In genomic region chr10:102813734-102814455, GRCh38 we compare ENCODE assay signal across 10 cellular contexts. TPM values are rescaled to one million over a fixed set of nuclear protein-coding genes. Genes with fewer than 3 reads are reported as not detected.
A peak's percentile ranks its signal among the peaks of the same experiment; 100 is the strongest.
DNase-seq lines count a peak whose midpoint lies in the region; ATAC-seq and TF ChIP-seq lines count a peak whose summit lies in the region.
"Had no signal": no experiment of that assay in that cellular context is flagged by ENCODE, and none has a peak within 500 bp of the region (broad histone marks: within the 10 kb centered on the region; RNA-seq: fewer than 3 reads in every experiment).

No MANE protein-coding gene starts in this region.

- H3K27ac ChIP-seq in IMR-90 (ENCODE audit: insufficient read depth, low read length) (no peak overlapping the region), caudate nucleus (ENCODE audit: low read depth, low read length) (peak overlapping the region; percentile 14), left lung (peak overlapping the region; percentile 28 to 93)

- H3K27ac Mint-ChIP-seq in stimulated activated memory B cell treated with anti-CD40 and anti-IgM and Interleukin-4, amounts not matched to agents 10 μg/mL and 1 μg/mL and 100 μg/mL, for 72 hours, result peak overlapping the region; percentile 86
- no peak overlapping the region for H3K27ac Mint-ChIP-seq in activated T-helper 17 cell treated with anti-CD3 and anti-CD28 coated beads, Interleukin-2, amount 50 U/mL, for 72 hours

- H3K4me1 ChIP-seq in IMR-90 (ENCODE audit: control insufficient read depth, insufficient read depth, low read length) (peaks cover 27% of the 10 kb centered on the region), left lung (peaks cover 24 to 73% of the 10 kb centered on the region in 2 donors)

- H2BK5ac ChIP-seq in IMR-90 (ENCODE audit: low read depth, low read length, poor library complexity, severe bottlenecking), result peak overlapping the region; percentile 38

- TF ChIP-seq POLR2A in IMR-90 (IDR thresholded peaks at IDR 0.05; ENCODE audit: low read depth, low read length), result no peak

- TF ChIP-seq RAD21 in IMR-90 (IDR thresholded peaks at IDR 0.05; ENCODE audit: low read length), result no peak

- WGBS in IMR-90 (ENCODE audit: extremely low coverage in 2 of 2, insufficient read length in 1 of 2), 2 experiments, result 90% methylated on average over 2 of the region's 16 CpGs; no CpG with 5 or more reads in 1 of the 2 experiments

- DNase-seq in IMR-90, result peak; percentile 37
- DNase-seq in caudate nucleus (lab: John Stamatoyannopoulos, UW), result no peak
- no peak for DNase-seq in left lung
- no peak for DNase-seq in NCI-H146 treated with DMSO at 0.1 percent for 48 hours (lab: John Stamatoyannopoulos, UW; ENCODE audit: unreplicated experiment)
- DNase-seq: central memory CD4-positive, alpha-beta T cell; stimulated activated CD4-positive, alpha-beta T cell treated with anti-CD3 and anti-CD28 coated beads, Interleukin-2, amount 100 ng/mL, for 24 hours had no signal

- H2BK15ac ChIP-seq in IMR-90 (ENCODE audit: low read depth, low read length), result no peak overlapping the region

- peaks cover 2 to 35% of the 10 kb centered on the region in 2 experiments for H3K79me1 ChIP-seq in IMR-90 (ENCODE audit: low read depth in 1 of 2, low read length in 2 of 2)

- CTCF ChIA-PET in IMR-90 (lab: Yijun Ruan, JAX), result no interaction called here

- no peaks in the 10 kb centered on the region; the same call in 1 of the 2 replicates for H4K20me1 ChIP-seq in IMR-90 (ENCODE audit: insufficient read depth, low read length)

- H3K56ac ChIP-seq in IMR-90 (ENCODE audit: extremely low read depth, insufficient read depth, low read length), result no peak overlapping the region

- H3K4me1 Mint-ChIP-seq in stimulated activated memory B cell treated with anti-CD40 and anti-IgM and Interleukin-4, amounts not matched to agents 10 μg/mL and 1 μg/mL and 100 μg/mL, for 72 hours, result peaks cover 43% of the 10 kb centered on the region
- H3K4me1 Mint-ChIP-seq in activated T-helper 17 cell treated with anti-CD3 and anti-CD28 coated beads, Interleukin-2, amount 50 U/mL, for 72 hours, result no peaks in the 10 kb centered on the region

- H3K4me2 ChIP-seq in IMR-90 (ENCODE audit: low read depth, low read length), result no peak overlapping the region

- no peak overlapping the region for H3K9ac ChIP-seq in IMR-90 (ENCODE audit: low read depth, low read length)

- peak overlapping the region; percentile 16; the same call in 1 of the 2 replicates for H2AK5ac ChIP-seq in IMR-90 (ENCODE audit: low read depth, low read length)

- no peaks in the 10 kb centered on the region for H3K9me3 Mint-ChIP-seq in stimulated activated memory B cell treated with anti-CD40 and anti-IgM and Interleukin-4, amounts not matched to agents 10 μg/mL and 1 μg/mL and 100 μg/mL, for 72 hours
- no peaks in the 10 kb centered on the region for H3K9me3 Mint-ChIP-seq in activated T-helper 17 cell treated with anti-CD3 and anti-CD28 coated beads, Interleukin-2, amount 50 U/mL, for 72 hours

- H3K36me3 ChIP-seq in IMR-90 (ENCODE audit: control insufficient read depth, insufficient read depth, low read length) (peaks cover 43% of the 10 kb centered on the region), left lung (peaks cover 0 to 55% of the 10 kb centered on the region in 2 donors)

- peak overlapping the region; percentile 63; the same call in 1 of the 2 replicates for H3K14ac ChIP-seq in IMR-90 (replicated peaks; ENCODE audit: low read depth, low read length)

- TF ChIP-seq CTCF in IMR-90 (conservative IDR thresholded peaks at IDR 0.05; ENCODE audit: low read depth, low read length) (no peak), left lung (IDR thresholded peaks at IDR 0.05) (no peak)

- no peaks in the 10 kb centered on the region for H3K27me3 Mint-ChIP-seq in stimulated activated memory B cell treated with anti-CD40 and anti-IgM and Interleukin-4, amounts not matched to agents 10 μg/mL and 1 μg/mL and 100 μg/mL, for 72 hours
- no peaks in the 10 kb centered on the region for H3K27me3 Mint-ChIP-seq in activated T-helper 17 cell treated with anti-CD3 and anti-CD28 coated beads, Interleukin-2, amount 50 U/mL, for 72 hours

- peak overlapping the region; percentile 13 for H2AFZ ChIP-seq in IMR-90 (replicated peaks; ENCODE audit: low read length, poor library complexity)

- peak overlapping the region; percentile 8 for H3K23ac ChIP-seq in IMR-90 (ENCODE audit: low read depth, low read length)

- no peak overlapping the region for H4K8ac ChIP-seq in IMR-90 (ENCODE audit: low read depth in 2 of 2, low read length in 2 of 2)

- H3K4me3 ChIP-seq in IMR-90 (ENCODE audit: insufficient read depth, low read depth, low read length) (no peak overlapping the region), left lung (no peak overlapping the region)

- H2BK20ac ChIP-seq in IMR-90 (ENCODE audit: low read depth, low read length), result no peak overlapping the region

- H2BK120ac ChIP-seq in IMR-90 (ENCODE audit: low read depth, low read length), result no peak overlapping the region; the same call in 1 of the 2 replicates

- H3K27me3 ChIP-seq in IMR-90 (ENCODE audit: control insufficient read depth, insufficient read depth, low read length) (no peaks in the 10 kb centered on the region), left lung (no peaks in the 10 kb centered on the region)

- peaks cover 43% of the 10 kb centered on the region for H3K36me3 Mint-ChIP-seq in stimulated activated memory B cell treated with anti-CD40 and anti-IgM and Interleukin-4, amounts not matched to agents 10 μg/mL and 1 μg/mL and 100 μg/mL, for 72 hours
- peaks cover 64% of the 10 kb centered on the region for H3K36me3 Mint-ChIP-seq in activated T-helper 17 cell treated with anti-CD3 and anti-CD28 coated beads, Interleukin-2, amount 50 U/mL, for 72 hours (ENCODE audit: low read depth)

- no TSS peak for BruUV-seq in IMR-90 (replicated peaks; lab: Mats Ljungman, UMichigan)

- H3K4me3 Mint-ChIP-seq in stimulated activated memory B cell treated with anti-CD40 and anti-IgM and Interleukin-4, amounts not matched to agents 10 μg/mL and 1 μg/mL and 100 μg/mL, for 72 hours, result peak overlapping the region; percentile 9
- no peak overlapping the region for H3K4me3 Mint-ChIP-seq in activated T-helper 17 cell treated with anti-CD3 and anti-CD28 coated beads, Interleukin-2, amount 50 U/mL, for 72 hours

- no peak overlapping the region for H4K5ac ChIP-seq in IMR-90 (ENCODE audit: low read depth, low read length)

- peak overlapping the region; percentile 34 for H4K91ac ChIP-seq in IMR-90 (ENCODE audit: insufficient read depth, low read depth, low read length)

- no peak overlapping the region for H3K18ac ChIP-seq in IMR-90 (ENCODE audit: low read depth, low read length)

- intact Hi-C loops in IMR-90 (cut with micrococcal nuclease), result loop anchor here (2.0 kb wide), 1 partner anchor 61 kb away; no protein-coding TSS in a partner anchor
- intact Hi-C loops in left lung (cut with DNase I), result loop anchor here in 1 of 2 donors (10.0 kb wide), 1 partner anchor 59 kb away; no protein-coding TSS in a partner anchor

- peak overlapping the region; percentile 50 for H3K4ac ChIP-seq in IMR-90 (ENCODE audit: low read depth, low read length)

- POLR2A ChIA-PET in IMR-90 (lab: Charles Lee; ENCODE audit: unreplicated experiment), result no interaction called here

- peaks cover 29% of the 10 kb centered on the region for H3K9me1 ChIP-seq in IMR-90 (ENCODE audit: insufficient read depth, low read length)

- in situ Hi-C loops in IMR-90 (cut with MboI; ENCODE audit: low sequenced_read_pairs), result no loop called here

- dilution Hi-C loops in IMR-90 (cut with HindIII; ENCODE audit: low sequenced_read_pairs, unreplicated experiment), result no loop called here

- H2AK9ac ChIP-seq in IMR-90 (replicated peaks; ENCODE audit: low read depth, low read length, poor library complexity), result no peak overlapping the region

- ATAC-seq in IMR-90 (ENCODE audit: low read depth) (no peak), left lung (no peak), HG03095 (IDR thresholded peaks at IDR 0.05; ENCODE audit: unreplicated experiment) (no peak), GM21737 (IDR thresholded peaks at IDR 0.05; ENCODE audit: unreplicated experiment) (no peak)
- ATAC-seq in stimulated activated memory B cell treated with anti-CD40 and anti-IgM and Interleukin-4, amounts not matched to agents 10 μg/mL and 1 μg/mL and 100 μg/mL, for 72 hours, result peak; percentile 82
- ATAC-seq in activated T-helper 17 cell treated with anti-CD3 and anti-CD28 coated beads, Interleukin-2, amount 50 U/mL, for 72 hours (replicated peaks), result no peak

- no peaks in the 10 kb centered on the region for H3K9me3 ChIP-seq in IMR-90 (ENCODE audit: control insufficient read depth, insufficient read depth, low read length)
- no peaks in the 10 kb centered on the region for H3K9me3 ChIP-seq in left lung

TF ChIP-seq in IMR-90, 13 proteins besides CTCF, POLR2A, EP300 and RAD21 (continues in another document):
- TF ChIP-seq RFX5 (IDR thresholded peaks at IDR 0.05; ENCODE audit: low read depth, low read length) (no peak), CHD1 (IDR thresholded peaks at IDR 0.05; ENCODE audit: low read depth, low read length) (no peak), MAZ (IDR thresholded peaks at IDR 0.05; ENCODE audit: borderline replicate concordance, low read depth, low read length) (no peak), MXI1 (IDR thresholded peaks at IDR 0.05; ENCODE audit: borderline replicate concordance, low read depth, low read length) (no peak)

RNA-seq across cellular contexts. Expression of gene CYP17A1, which starts 23.3 kb away (rescaled TPM):
- not detected in 2 replicates for total RNA-seq in IMR-90 (2012; rRNA removed)
- polyA plus RNA-seq in IMR-90 (2012; rRNA removed), result not detected in 2 replicates
- not detected in 2 replicates for polyA plus RNA-seq in IMR-90 (2012; cell fraction: cytosol; rRNA removed)
- polyA plus RNA-seq in IMR-90 (2012; cell fraction: nucleus; rRNA removed; ENCODE audit: low replicate concordance), result not detected in 2 replicates
- under 1 TPM; 0.52 to 0.58 TPM for total RNA-seq in left lung
- total RNA-seq in activated T-helper 17 cell treated with anti-CD3 and anti-CD28 coated beads, Interleukin-2, amount 50 U/mL, for 72 hours, result not detected

RNA-seq across cellular contexts. Expression of gene BORCS7, which starts 40.2 kb away (rescaled TPM):
- 8.8 and 20.3 TPM in 2 replicates for total RNA-seq in IMR-90 (2012; rRNA removed)
- polyA plus RNA-seq in IMR-90 (2012; rRNA removed), result 17.4 and 19.4 TPM in 2 replicates
- polyA plus RNA-seq in IMR-90 (2012; cell fraction: cytosol; rRNA removed), result 4.0 and 6.7 TPM in 2 replicates
- polyA plus RNA-seq in IMR-90 (2012; cell fraction: nucleus; rRNA removed; ENCODE audit: low replicate concordance), result 2.3 and 8.4 TPM in 2 replicates
- total RNA-seq in left lung, result 10 to 100 TPM; 15.6 to 24.6 TPM
- 10 to 100 TPM; 10.2 to 11.5 TPM for total RNA-seq in activated T-helper 17 cell treated with anti-CD3 and anti-CD28 coated beads, Interleukin-2, amount 50 U/mL, for 72 hours

RNA-seq across cellular contexts. Expression of gene AS3MT, which starts 55.4 kb away (rescaled TPM):
- total RNA-seq in IMR-90 (2012; rRNA removed), result 3.6 and 7.5 TPM in 2 replicates
- 2.1 and 2.7 TPM in 2 replicates for polyA plus RNA-seq in IMR-90 (2012; rRNA removed)
- 1.5 and 1.6 TPM in 2 replicates for polyA plus RNA-seq in IMR-90 (2012; cell fraction: cytosol; rRNA removed)
- 0.78 and 4.2 TPM in 2 replicates for polyA plus RNA-seq in IMR-90 (2012; cell fraction: nucleus; rRNA removed; ENCODE audit: low replicate concordance)
- 1 to 10 TPM; 1.5 to 4.7 TPM for total RNA-seq in left lung
- 1 to 10 TPM in 1 of 2 donors, not detected in 1; 1.6 TPM for total RNA-seq in activated T-helper 17 cell treated with anti-CD3 and anti-CD28 coated beads, Interleukin-2, amount 50 U/mL, for 72 hours
